In genomic region chr13:52846567-52847321, GRCh38 we compare ENCODE assay signal across 8 cellular contexts. TPM values are rescaled to one million over a fixed set of nuclear protein-coding genes. Genes with fewer than 3 reads are reported as not detected.
DNase-seq lines count a peak whose midpoint lies in the region; ATAC-seq and TF ChIP-seq lines count a peak whose summit lies in the region.
"Had no signal": no experiment of that assay in that cellular context is flagged by ENCODE, and none has a peak within 500 bp of the region (broad histone marks: within the 10 kb centered on the region; RNA-seq: fewer than 3 reads in every experiment).

No MANE protein-coding gene starts in this region.

- H3K36me3 ChIP-seq in IMR-90 (ENCODE audit: control insufficient read depth, insufficient read depth, low read length) = no peaks in the 10 kb centered on the region
- H3K36me3 ChIP-seq in body of pancreas (replicated peaks in 1 of 2; ENCODE audit: insufficient read depth in 1 of 2, low read depth in 2 of 2) = no peaks in the 10 kb centered on the region

- H3K36me3 Mint-ChIP-seq in stimulated activated effector memory CD8-positive, alpha-beta T cell treated with anti-CD3 and anti-CD28 coated beads, Interleukin-12 subunit alpha, Interleukin-12 subunit beta, amount 100 ng/mL, for 72 hours = peaks cover 10% of the 10 kb centered on the region

- in situ Hi-C loops in IMR-90 (cut with MboI; ENCODE audit: low sequenced_read_pairs) = no loop called here

- no peak overlapping the region for H2BK15ac ChIP-seq in IMR-90 (ENCODE audit: low read depth, low read length)

- intact Hi-C loops in IMR-90 (cut with micrococcal nuclease) (no loop called here), body of pancreas (cut with DNase I) (loop anchor here (10.0 kb wide), 1 partner anchor 348 kb away; no protein-coding TSS in a partner anchor)

- H3K27ac Mint-ChIP-seq in stimulated activated effector memory CD8-positive, alpha-beta T cell treated with anti-CD3 and anti-CD28 coated beads, Interleukin-12 subunit alpha, Interleukin-12 subunit beta, amount 100 ng/mL, for 72 hours = no peak overlapping the region

- no peak overlapping the region for H3K27ac ChIP-seq in IMR-90 (ENCODE audit: insufficient read depth, low read length)
- no peak overlapping the region for H3K27ac ChIP-seq in body of pancreas

- H3K79me1 ChIP-seq in IMR-90 (ENCODE audit: low read depth in 1 of 2, low read length in 2 of 2) = no peaks in the 10 kb centered on the region

- H3K14ac ChIP-seq in IMR-90 (replicated peaks; ENCODE audit: low read depth, low read length) = no peak overlapping the region

- POLR2A ChIA-PET in IMR-90 (lab: Charles Lee; ENCODE audit: unreplicated experiment) = no interaction called here

- no peak overlapping the region for H2BK20ac ChIP-seq in IMR-90 (ENCODE audit: low read depth, low read length)

- no peak overlapping the region for H3K23ac ChIP-seq in IMR-90 (ENCODE audit: low read depth, low read length)

- H2AK9ac ChIP-seq in IMR-90 (replicated peaks; ENCODE audit: low read depth, low read length, poor library complexity) = no peak overlapping the region

- no peak overlapping the region for H3K4ac ChIP-seq in IMR-90 (ENCODE audit: low read depth, low read length)

- H3K9me1 ChIP-seq in IMR-90 (ENCODE audit: insufficient read depth, low read length) = no peaks in the 10 kb centered on the region

- no peak for ATAC-seq in IMR-90 (ENCODE audit: low read depth)
- peak; percentile 38 for ATAC-seq in body of pancreas
- ATAC-seq in stimulated activated naive CD8-positive, alpha-beta T cell treated with anti-CD3 and anti-CD28 coated beads, Interleukin-15, Interleukin-2, amounts not matched to agents 100 U/mL and 50 U/mL, for 24 hours = no peak
- ATAC-seq in GM19397 (IDR thresholded peaks at IDR 0.05; ENCODE audit: unreplicated experiment) = no peak
- no peak for ATAC-seq in stimulated activated effector memory CD8-positive, alpha-beta T cell treated with anti-CD3 and anti-CD28 coated beads, Interleukin-12 subunit alpha, Interleukin-12 subunit beta, amount 100 ng/mL, for 72 hours

- H3K9me3 ChIP-seq in IMR-90 (ENCODE audit: control insufficient read depth, insufficient read depth, low read length) = peaks cover 16% of the 10 kb centered on the region; the same call in 1 of the 2 replicates
- H3K9me3 ChIP-seq in body of pancreas = no peaks in the 10 kb centered on the region

- H3K56ac ChIP-seq in IMR-90 (ENCODE audit: extremely low read depth, insufficient read depth, low read length) = no peak overlapping the region

- H2BK5ac ChIP-seq in IMR-90 (ENCODE audit: low read depth, low read length, poor library complexity, severe bottlenecking) = no peak overlapping the region

- no peak overlapping the region for H2AK5ac ChIP-seq in IMR-90 (ENCODE audit: low read depth, low read length)

- TF ChIP-seq RAD21 in IMR-90 (IDR thresholded peaks at IDR 0.05; ENCODE audit: low read length) = no peak

- no peak overlapping the region for H3K4me2 ChIP-seq in IMR-90 (ENCODE audit: low read depth, low read length)

- H4K8ac ChIP-seq in IMR-90 (ENCODE audit: low read depth in 2 of 2, low read length in 2 of 2) = no peak overlapping the region

- no peaks in the 10 kb centered on the region for H3K4me1 ChIP-seq in IMR-90 (ENCODE audit: control insufficient read depth, insufficient read depth, low read length)
- peaks cover 37% of the 10 kb centered on the region for H3K4me1 ChIP-seq in body of pancreas

- H3K9ac ChIP-seq in IMR-90 (ENCODE audit: low read depth, low read length) = no peak overlapping the region

- H3K27me3 ChIP-seq in IMR-90 (ENCODE audit: control insufficient read depth, insufficient read depth, low read length) (peaks cover 45% of the 10 kb centered on the region), body of pancreas (peaks cover 0 to 29% of the 10 kb centered on the region in 2 donors)

- H4K91ac ChIP-seq in IMR-90 (ENCODE audit: insufficient read depth, low read depth, low read length) = no peak overlapping the region

- H3K4me3 Mint-ChIP-seq in stimulated activated effector memory CD8-positive, alpha-beta T cell treated with anti-CD3 and anti-CD28 coated beads, Interleukin-12 subunit alpha, Interleukin-12 subunit beta, amount 100 ng/mL, for 72 hours = no peak overlapping the region

- dilution Hi-C loops in IMR-90 (cut with HindIII; ENCODE audit: low sequenced_read_pairs, unreplicated experiment) = no loop called here

- WGBS in IMR-90 (ENCODE audit: extremely low coverage in 2 of 2, insufficient read length in 1 of 2), 2 experiments = 6% methylated on average over 71 of the region's 100 CpGs; no CpG with 5 or more reads in 1 of the 2 experiments
- WGBS in body of pancreas, 2 donors = 6% methylated on average over 90 of the region's 100 CpGs; no CpG with 5 or more reads in 1 of the 2 donors

- BruUV-seq in IMR-90 (replicated peaks; lab: Mats Ljungman, UMichigan) = no TSS peak

- TF ChIP-seq POLR2A in IMR-90 (IDR thresholded peaks at IDR 0.05; ENCODE audit: low read depth, low read length) (no peak), body of pancreas (IDR thresholded peaks at IDR 0.05) (no peak)

- TF ChIP-seq CTCF in IMR-90 (conservative IDR thresholded peaks at IDR 0.05; ENCODE audit: low read depth, low read length) = peak; percentile 36
- peak; percentile 11 to 58 (median 45) for TF ChIP-seq CTCF in body of pancreas (IDR thresholded peaks at IDR 0.05)

- H3K9me3 Mint-ChIP-seq in stimulated activated effector memory CD8-positive, alpha-beta T cell treated with anti-CD3 and anti-CD28 coated beads, Interleukin-12 subunit alpha, Interleukin-12 subunit beta, amount 100 ng/mL, for 72 hours = peaks cover 3% of the 10 kb centered on the region

- H4K20me1 ChIP-seq in IMR-90 (ENCODE audit: insufficient read depth, low read length) = no peaks in the 10 kb centered on the region

- no peak overlapping the region for H3K18ac ChIP-seq in IMR-90 (ENCODE audit: low read depth, low read length)

- no peak overlapping the region for H3K4me3 ChIP-seq in IMR-90 (ENCODE audit: insufficient read depth, low read depth, low read length)
- no peak overlapping the region for H3K4me3 ChIP-seq in body of pancreas

- H4K5ac ChIP-seq in IMR-90 (ENCODE audit: low read depth, low read length) = no peak overlapping the region

- no peak overlapping the region for H2AFZ ChIP-seq in IMR-90 (replicated peaks; ENCODE audit: low read length, poor library complexity)

- CTCF ChIA-PET in IMR-90 (lab: Yijun Ruan, JAX) = no interaction called here

- DNase-seq in IMR-90 = peak; percentile 2
- DNase-seq in body of pancreas = peak; percentile 52 to 72 (median 64)
- peak; percentile 82 for DNase-seq in iPS-NIHi7 (ENCODE audit: extremely low spot score)
- DNase-seq in stimulated activated naive CD8-positive, alpha-beta T cell treated with anti-CD3 and anti-CD28 coated beads, Interleukin-15, Interleukin-2, amounts not matched to agents 100 U/mL and 50 U/mL, for 24 hours = peak; percentile 49
- no peak for DNase-seq in stimulated activated effector memory CD8-positive, alpha-beta T cell treated with anti-CD3 and anti-CD28 coated beads, Interleukin-12 subunit alpha, Interleukin-12 subunit beta, amount 100 ng/mL, for 72 hours (ENCODE audit: low spot score in 2 of 2)
- no peak for DNase-seq in NCI-H69 (lab: John Stamatoyannopoulos, UW)

- H2BK120ac ChIP-seq in IMR-90 (ENCODE audit: low read depth, low read length) = no peak overlapping the region

- H3K4me1 Mint-ChIP-seq in stimulated activated effector memory CD8-positive, alpha-beta T cell treated with anti-CD3 and anti-CD28 coated beads, Interleukin-12 subunit alpha, Interleukin-12 subunit beta, amount 100 ng/mL, for 72 hours = peaks cover 28% of the 10 kb centered on the region

TF ChIP-seq in IMR-90, 13 proteins besides CTCF, POLR2A, EP300 and RAD21:
- TF ChIP-seq MAFK (IDR thresholded peaks at IDR 0.05; ENCODE audit: low read depth, low read length) = no peak
- TF ChIP-seq SMC3 (IDR thresholded peaks at IDR 0.05; ENCODE audit: low read depth, low read length) = no peak
- no peak for TF ChIP-seq BHLHE40 (IDR thresholded peaks at IDR 0.05; ENCODE audit: low read depth, low read length)
- no peak for TF ChIP-seq MAZ (IDR thresholded peaks at IDR 0.05; ENCODE audit: borderline replicate concordance, low read depth, low read length)
- TF ChIP-seq, protein P1, sequence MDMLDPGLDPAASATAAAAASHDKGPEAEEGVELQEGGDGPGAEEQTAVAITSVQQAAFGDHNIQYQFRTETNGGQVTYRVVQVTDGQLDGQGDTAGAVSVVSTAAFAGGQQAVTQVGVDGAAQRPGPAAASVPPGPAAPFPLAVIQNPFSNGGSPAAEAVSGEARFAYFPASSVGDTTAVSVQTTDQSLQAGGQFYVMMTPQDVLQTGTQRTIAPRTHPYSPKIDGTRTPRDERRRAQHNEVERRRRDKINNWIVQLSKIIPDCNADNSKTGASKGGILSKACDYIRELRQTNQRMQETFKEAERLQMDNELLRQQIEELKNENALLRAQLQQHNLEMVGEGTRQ (IDR thresholded peaks at IDR 0.05; ENCODE audit: low read depth, low read length) = no peak
- no peak for TF ChIP-seq RFX5 (IDR thresholded peaks at IDR 0.05; ENCODE audit: low read depth, low read length)
- TF ChIP-seq MXI1 (IDR thresholded peaks at IDR 0.05; ENCODE audit: borderline replicate concordance, low read depth, low read length) = no peak
- no peak for TF ChIP-seq CEBPB (IDR thresholded peaks at IDR 0.05; ENCODE audit: low read depth, low read length)
- TF ChIP-seq, protein P2, sequence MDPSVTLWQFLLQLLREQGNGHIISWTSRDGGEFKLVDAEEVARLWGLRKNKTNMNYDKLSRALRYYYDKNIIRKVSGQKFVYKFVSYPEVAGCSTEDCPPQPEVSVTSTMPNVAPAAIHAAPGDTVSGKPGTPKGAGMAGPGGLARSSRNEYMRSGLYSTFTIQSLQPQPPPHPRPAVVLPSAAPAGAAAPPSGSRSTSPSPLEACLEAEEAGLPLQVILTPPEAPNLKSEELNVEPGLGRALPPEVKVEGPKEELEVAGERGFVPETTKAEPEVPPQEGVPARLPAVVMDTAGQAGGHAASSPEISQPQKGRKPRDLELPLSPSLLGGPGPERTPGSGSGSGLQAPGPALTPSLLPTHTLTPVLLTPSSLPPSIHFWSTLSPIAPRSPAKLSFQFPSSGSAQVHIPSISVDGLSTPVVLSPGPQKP (IDR thresholded peaks at IDR 0.05; ENCODE audit: borderline replicate concordance, low read depth, low read length) = no peak
- no peak for TF ChIP-seq RCOR1 (IDR thresholded peaks at IDR 0.05; ENCODE audit: insufficient replicate concordance, low read length)
- no peak for TF ChIP-seq FOS (IDR thresholded peaks at IDR 0.05; ENCODE audit: low read depth, low read length)
- TF ChIP-seq CHD1 (IDR thresholded peaks at IDR 0.05; ENCODE audit: low read depth, low read length) = no peak
- no peak for TF ChIP-seq NFE2L2 (IDR thresholded peaks at IDR 0.05; ENCODE audit: low read depth, low read length)
TF ChIP-seq in IMR-90: peak in this region for 0.

RNA-seq across cellular contexts. Expression of gene PCDH8, which starts 1.7 kb away (rescaled TPM):
- total RNA-seq in IMR-90 (2012; rRNA removed) (not detected in 2 replicates), body of pancreas (not detected)
- not detected in 2 replicates for polyA plus RNA-seq in IMR-90 (2012; rRNA removed)
- polyA plus RNA-seq in IMR-90 (2012; cell fraction: cytosol; rRNA removed) = not detected in 2 replicates
- not detected in 2 replicates for polyA plus RNA-seq in IMR-90 (2012; cell fraction: nucleus; rRNA removed; ENCODE audit: low replicate concordance)
- total RNA-seq: pulmonary artery endothelial cell had no signal

Comparison
In these comparisons a context has a peak if more than half of its experiments do, and no peak if none do; other contexts are left out.
1. DNase-seq: peak in IMR-90 (single experiment), body of pancreas (4 of 4), iPS-NIHi7 (single experiment) and stimulated activated naive CD8-positive, alpha-beta T cell treated with anti-CD3 and anti-CD28 coated beads, Interleukin-15, Interleukin-2, amounts not matched to agents 100 U/mL and 50 U/mL, for 24 hours (single experiment); none in stimulated activated effector memory CD8-positive, alpha-beta T cell treated with anti-CD3 and anti-CD28 coated beads, Interleukin-12 subunit alpha, Interleukin-12 subunit beta, amount 100 ng/mL, for 72 hours (0 of 2) and NCI-H69 (single experiment).